ENCODE assay signal across 25 cellular contexts in genomic region chr3:157754415-157754814, GRCh38.
A peak's percentile ranks its signal among the peaks of the same experiment; 100 is the strongest.
DNase-seq lines count a peak whose midpoint lies in the region; ATAC-seq and TF ChIP-seq lines count a peak whose summit lies in the region.
"Had no signal": no experiment of that assay in that cellular context is flagged by ENCODE, and none has a peak within 500 bp of the region (broad histone marks: within the 10 kb centered on the region; RNA-seq: fewer than 3 reads in every experiment).

No MANE protein-coding gene starts in this region.

- H3K4me3 Mint-ChIP-seq in endodermal cell (no peak overlapping the region), neural progenitor cell (peak overlapping the region; percentile 17)
- H3K4me3 Mint-ChIP-seq in activated CD8-positive, alpha-beta memory T cell treated with anti-CD3 and anti-CD28 coated beads, Interleukin-2, amount 10 ng/mL, durations not matched to agents 7 days and 5 days = no peak overlapping the region

- H3K27me3 ChIP-seq in endodermal cell (ENCODE audit: control insufficient read depth, insufficient read depth, low read length, poor library complexity, severe bottlenecking) = no peaks in the 10 kb centered on the region
- H3K27me3 ChIP-seq in neural progenitor cell = no peaks in the 10 kb centered on the region
- H3K27me3 ChIP-seq: breast epithelium, neutrophil, upper lobe of right lung had no signal

- H3K27ac ChIP-seq in endodermal cell (ENCODE audit: low read depth, low read length) (peak overlapping the region; percentile 98), neural progenitor cell (no peak overlapping the region)
- H3K27ac ChIP-seq: A549, breast epithelium, C4-2B, neutrophil, psoas muscle, upper lobe of right lung had no signal

- H3K4me1 Mint-ChIP-seq in endodermal cell (peaks cover 21% of the 10 kb centered on the region), neural progenitor cell (peaks cover 37% of the 10 kb centered on the region)
- H3K4me1 Mint-ChIP-seq in activated CD8-positive, alpha-beta memory T cell treated with anti-CD3 and anti-CD28 coated beads, Interleukin-2, amount 10 ng/mL, durations not matched to agents 7 days and 5 days = no peaks in the 10 kb centered on the region

- H3K9me3 Mint-ChIP-seq in endodermal cell = no peaks in the 10 kb centered on the region
- H3K9me3 Mint-ChIP-seq in neural progenitor cell = peaks cover 3% of the 10 kb centered on the region
- no peaks in the 10 kb centered on the region for H3K9me3 Mint-ChIP-seq in activated CD8-positive, alpha-beta memory T cell treated with anti-CD3 and anti-CD28 coated beads, Interleukin-2, amount 10 ng/mL, durations not matched to agents 7 days and 5 days (ENCODE audit: low read depth)

- H3K4me3 ChIP-seq in endodermal cell (ENCODE audit: low read length) (no peak overlapping the region), neural progenitor cell (no peak overlapping the region)
- H3K4me3 ChIP-seq: A549, breast epithelium, HAP-1, mucosa of descending colon, psoas muscle, upper lobe of right lung had no signal

- H3K79me2 ChIP-seq in neural progenitor cell (ENCODE audit: low read depth) = no peaks in the 10 kb centered on the region

- WGBS in endodermal cell (ENCODE audit: insufficient coverage in 1 of 2, insufficient read length in 1 of 2), 2 experiments = 33 to 81% methylated on average over 1 to 3 of the region's 3 CpGs

- no peaks in the 10 kb centered on the region for H3K36me3 Mint-ChIP-seq in endodermal cell (ENCODE audit: low read depth)
- no peaks in the 10 kb centered on the region for H3K36me3 Mint-ChIP-seq in neural progenitor cell
- H3K36me3 Mint-ChIP-seq in activated CD8-positive, alpha-beta memory T cell treated with anti-CD3 and anti-CD28 coated beads, Interleukin-2, amount 10 ng/mL, durations not matched to agents 7 days and 5 days = no peaks in the 10 kb centered on the region

- no peaks in the 10 kb centered on the region for H3F3A ChIP-seq in neural progenitor cell (ENCODE audit: low read depth)

- H3K9me3 ChIP-seq in endodermal cell (ENCODE audit: control insufficient read depth, low read length) (no peaks in the 10 kb centered on the region), neural progenitor cell (ENCODE audit: low read depth) (no peaks in the 10 kb centered on the region)
- H3K9me3 ChIP-seq: A549, HAP-1, mucosa of descending colon, neutrophil, psoas muscle, upper lobe of right lung had no signal

- no peak for ATAC-seq in activated CD8-positive, alpha-beta memory T cell treated with anti-CD3 and anti-CD28 coated beads, Interleukin-2, amount 10 ng/mL, durations not matched to agents 7 days and 5 days
- ATAC-seq: A549, left ventricle myocardium superior, mucosa of descending colon, psoas muscle, upper lobe of right lung had no signal

- no peak overlapping the region for H3K27ac Mint-ChIP-seq in endodermal cell
- peak overlapping the region; percentile 98 for H3K27ac Mint-ChIP-seq in neural progenitor cell
- H3K27ac Mint-ChIP-seq in activated CD8-positive, alpha-beta memory T cell treated with anti-CD3 and anti-CD28 coated beads, Interleukin-2, amount 10 ng/mL, durations not matched to agents 7 days and 5 days = no peak overlapping the region

- no peak overlapping the region for H3K9ac ChIP-seq in endodermal cell (ENCODE audit: extremely low read depth, low read length, poor library complexity, severe bottlenecking)
- H3K9ac ChIP-seq in neural progenitor cell = no peak overlapping the region

- H3K27me3 Mint-ChIP-seq in endodermal cell (ENCODE audit: insufficient read depth) (no peaks in the 10 kb centered on the region), neural progenitor cell (ENCODE audit: insufficient read depth, low read depth) (no peaks in the 10 kb centered on the region)
- H3K27me3 Mint-ChIP-seq in activated CD8-positive, alpha-beta memory T cell treated with anti-CD3 and anti-CD28 coated beads, Interleukin-2, amount 10 ng/mL, durations not matched to agents 7 days and 5 days = no peaks in the 10 kb centered on the region

- H3K4me1 ChIP-seq in endodermal cell (ENCODE audit: control insufficient read depth, insufficient read depth, low read length) (peaks cover 6% of the 10 kb centered on the region), neural progenitor cell (peaks cover 16% of the 10 kb centered on the region)
- H3K4me1 ChIP-seq: A549, breast epithelium, HAP-1, psoas muscle, upper lobe of right lung had no signal

- DNase-seq in NCI-H1436 (lab: John Stamatoyannopoulos, UW) (peak; percentile 48), NCI-H1436 treated with DMSO at 0.1 percent for 48 hours (lab: John Stamatoyannopoulos, UW) (no peak), NCI-H69 (lab: John Stamatoyannopoulos, UW) (peak; percentile 30), endodermal cell (no peak), neural progenitor cell (ENCODE audit: low spot score) (peak; percentile 50), HuH-7.5 (ENCODE audit: low spot score) (no peak), NCI-H345 (lab: John Stamatoyannopoulos, UW) (no peak)
- no peak for DNase-seq in activated CD8-positive, alpha-beta memory T cell treated with anti-CD3 and anti-CD28 coated beads, Interleukin-2, amount 10 ng/mL, durations not matched to agents 7 days and 5 days
- DNase-seq: activated CD4-positive, CD25-positive, alpha-beta regulatory T cell treated with anti-CD3 and anti-CD28 coated beads, Interleukin-2, amount 50 U/mL, for 72 hours; activated naive CD4-positive, alpha-beta T cell treated with Interleukin-2 at 50 U/mL for 16 hours; activated T-cell treated with anti-CD3 and anti-CD28 coated beads, Interleukin-2, amount 50 U/mL, for 48 hours; cortex of kidney; KG1; left ventricle myocardium superior; mucosa of descending colon; NCI-H2029; NCI-H524 treated with DMSO at 0.1 percent for 48 hours; psoas muscle; substantia nigra; upper lobe of right lung had no signal

- no peak overlapping the region for H2AFZ ChIP-seq in neural progenitor cell (replicated peaks)

- peak overlapping the region; percentile 20 for H3K4me2 ChIP-seq in neural progenitor cell
- H3K4me2 ChIP-seq: A549 had no signal

- TF ChIP-seq CTCF in endodermal cell (conservative IDR thresholded peaks at IDR 0.05) (no peak), neural progenitor cell (IDR thresholded peaks at IDR 0.05) (no peak)

- no peaks in the 10 kb centered on the region for H3K36me3 ChIP-seq in endodermal cell (ENCODE audit: control insufficient read depth, insufficient read depth, low read length)
- H3K36me3 ChIP-seq in neural progenitor cell = no peaks in the 10 kb centered on the region
- H3K36me3 ChIP-seq: breast epithelium, HAP-1, neutrophil, upper lobe of right lung had no signal

- H4K20me1 ChIP-seq in neural progenitor cell (ENCODE audit: low read depth) = no peaks in the 10 kb centered on the region

- CTCF ChIA-PET in activated CD8-positive, alpha-beta memory T cell treated with anti-CD3 and anti-CD28 coated beads, Interleukin-2, amount 10 ng/mL, durations not matched to agents 7 days and 5 days (lab: Charles Lee) = interaction anchor here (1.2 kb wide), 1 partner anchor 583 kb away, joined by 3 read pairs; no protein-coding TSS in a partner anchor

Comparison
In these comparisons a context has a peak if more than half of its experiments do, and no peak if none do; other contexts are left out.
1. DNase-seq: peak in NCI-H1436 (single experiment), NCI-H69 (single experiment) and neural progenitor cell (single experiment); none in NCI-H1436 treated with DMSO at 0.1 percent for 48 hours (single experiment), endodermal cell (single experiment), HuH-7.5 (single experiment), NCI-H345 (single experiment) and activated CD8-positive, alpha-beta memory T cell treated with anti-CD3 and anti-CD28 coated beads, Interleukin-2, amount 10 ng/mL, durations not matched to agents 7 days and 5 days (single experiment).